9 cellular contexts compared by ENCODE assay signal in genomic region chr10:80684217-80684616, GRCh38.
DNase-seq lines count a peak whose midpoint lies in the region; ATAC-seq and TF ChIP-seq lines count a peak whose summit lies in the region.
"Had no signal": no experiment of that assay in that cellular context is flagged by ENCODE, and none has a peak within 500 bp of the region (broad histone marks: within the 10 kb centered on the region; RNA-seq: fewer than 3 reads in every experiment).

No MANE protein-coding gene starts in this region.

- no peak overlapping the region for H3K27ac ChIP-seq in CD4-positive, alpha-beta T cell (ENCODE audit: low read depth, low read length)

- no peak overlapping the region for H3K27ac Mint-ChIP-seq in CD4-positive, alpha-beta T cell
- H3K27ac Mint-ChIP-seq in mesothelial cell of epicardium = no peak overlapping the region
- H3K27ac Mint-ChIP-seq: stimulated activated naive CD8-positive, alpha-beta T cell treated with anti-CD3 and anti-CD28 coated beads, Interleukin-15, Interleukin-2, amounts not matched to agents 100 ng/mL and 50 ng/mL, for 24 hours had no signal

- peaks cover 3% of the 10 kb centered on the region for H3K27me3 Mint-ChIP-seq in CD4-positive, alpha-beta T cell
- no peaks in the 10 kb centered on the region for H3K27me3 Mint-ChIP-seq in mesothelial cell of epicardium (ENCODE audit: low read depth)
- H3K27me3 Mint-ChIP-seq: stimulated activated naive CD8-positive, alpha-beta T cell treated with anti-CD3 and anti-CD28 coated beads, Interleukin-15, Interleukin-2, amounts not matched to agents 100 ng/mL and 50 ng/mL, for 24 hours had no signal

- DNase-seq in CD4-positive, alpha-beta T cell = no peak
- DNase-seq in HT-29 (ENCODE audit: low spot score) (peak; percentile 60), cerebellar cortex (ENCODE audit: low spot score) (peak; percentile 44), mesothelial cell of epicardium (ENCODE audit: low spot score in 2 of 2, unreplicated experiment in 2 of 2) (no peak), COR-L47 (lab: John Stamatoyannopoulos, UW) (no peak), NCI-H1105 (lab: John Stamatoyannopoulos, UW) (no peak), NCI-H128 (lab: John Stamatoyannopoulos, UW; ENCODE audit: unreplicated experiment) (no peak)

- CTCF ChIA-PET in CD4-positive, alpha-beta T cell (lab: Charles Lee) = no interaction called here

- peak; percentile 87 for ATAC-seq in CD4-positive, alpha-beta T cell (ENCODE audit: poor library complexity)
- peak; percentile 91 for ATAC-seq in GM19438 (IDR thresholded peaks at IDR 0.05; ENCODE audit: low read depth, unreplicated experiment)

- H3K9me3 Mint-ChIP-seq in CD4-positive, alpha-beta T cell = no peaks in the 10 kb centered on the region
- no peaks in the 10 kb centered on the region for H3K9me3 Mint-ChIP-seq in mesothelial cell of epicardium
- H3K9me3 Mint-ChIP-seq: stimulated activated naive CD8-positive, alpha-beta T cell treated with anti-CD3 and anti-CD28 coated beads, Interleukin-15, Interleukin-2, amounts not matched to agents 100 ng/mL and 50 ng/mL, for 24 hours had no signal

- no peak for TF ChIP-seq CTCF in CD4-positive, alpha-beta T cell (IDR thresholded peaks at IDR 0.05)
- no peak for TF ChIP-seq CTCF in mesothelial cell of epicardium (IDR thresholded peaks at IDR 0.05; ENCODE audit: unreplicated experiment)

- intact Hi-C loops in CD4-positive, alpha-beta T cell (cut with DNase I, micrococcal nuclease) = no loop called here

- no peaks in the 10 kb centered on the region for H3K4me1 Mint-ChIP-seq in CD4-positive, alpha-beta T cell (ENCODE audit: low read depth)
- H3K4me1 Mint-ChIP-seq in mesothelial cell of epicardium = no peaks in the 10 kb centered on the region

- H3K36me3 Mint-ChIP-seq in CD4-positive, alpha-beta T cell (ENCODE audit: low read depth) = no peaks in the 10 kb centered on the region
- H3K36me3 Mint-ChIP-seq in mesothelial cell of epicardium = no peaks in the 10 kb centered on the region

- H3K27me3 ChIP-seq in CD4-positive, alpha-beta T cell (ENCODE audit: control insufficient read depth, insufficient read depth, low read length) = no peaks in the 10 kb centered on the region

- no peak overlapping the region for H3K4me3 Mint-ChIP-seq in CD4-positive, alpha-beta T cell
- H3K4me3 Mint-ChIP-seq in mesothelial cell of epicardium = no peak overlapping the region
- H3K4me3 Mint-ChIP-seq: stimulated activated naive CD8-positive, alpha-beta T cell treated with anti-CD3 and anti-CD28 coated beads, Interleukin-15, Interleukin-2, amounts not matched to agents 100 ng/mL and 50 ng/mL, for 24 hours had no signal

- POLR2A ChIA-PET in CD4-positive, alpha-beta T cell (lab: Charles Lee) = interaction anchor here (0.6 kb wide), 1 partner anchor 1294 kb away, joined by 6 read pairs; no protein-coding TSS in a partner anchor

- H3K9me3 ChIP-seq in CD4-positive, alpha-beta T cell (ENCODE audit: control insufficient read depth, low read length) = no peaks in the 10 kb centered on the region

Comparison
In these comparisons a context has a peak if more than half of its experiments do, and no peak if none do; other contexts are left out.
1. DNase-seq: peak in HT-29 (single experiment) and cerebellar cortex (single experiment); none in CD4-positive, alpha-beta T cell (0 of 10), mesothelial cell of epicardium (0 of 2), COR-L47 (single experiment), NCI-H1105 (single experiment) and NCI-H128 (single experiment).